Comparison of ENCODE assay signal across 13 cellular contexts in genomic region chr4:128358231-128358902, GRCh38.
DNase-seq lines count a peak whose midpoint lies in the region; ATAC-seq, FAIRE-seq and TF ChIP-seq lines count a peak whose summit lies in the region.
"Had no signal": no experiment of that assay in that cellular context is flagged by ENCODE, and none has a peak within 500 bp of the region (broad histone marks: within the 10 kb centered on the region; RNA-seq: fewer than 3 reads in every experiment).

No MANE protein-coding gene starts in this region.

- TF ChIP-seq POLR2A in A549 (IDR thresholded peaks at IDR 0.05; ENCODE audit: low read length) (no peak), esophagus squamous epithelium (IDR thresholded peaks at IDR 0.05) (no peak)

- peak in 1 of 2 experiments; percentile 45; a peak in 3 of 6 replicates for ATAC-seq in A549
- ATAC-seq in GM23338, result no peak
- ATAC-seq in naive thymus-derived CD4-positive, alpha-beta T cell, result no peak
- ATAC-seq: WTC11 had no signal

- CTCF ChIA-PET in A549 (lab: Yijun Ruan, JAX), result interaction anchor here (1.4 to 1.5 kb wide), 2 partner anchors 22 to 69 kb away, joined by 4 read pairs; no protein-coding TSS in a partner anchor
- CTCF ChIA-PET in naive thymus-derived CD4-positive, alpha-beta T cell (lab: Charles Lee), result no interaction called here

- H3K9me3 ChIP-seq in A549, result no peaks in the 10 kb centered on the region
- no peaks in the 10 kb centered on the region for H3K9me3 ChIP-seq in naive thymus-derived CD4-positive, alpha-beta T cell (ENCODE audit: control insufficient read depth in 2 of 3, low read length in 3 of 3)
- H3K9me3 ChIP-seq in esophagus squamous epithelium, result no peaks in the 10 kb centered on the region
- H3K9me3 ChIP-seq: BLaER1 had no signal

- H3K27me3 ChIP-seq in GM23338 (ENCODE audit: insufficient read depth) (no peaks in the 10 kb centered on the region), esophagus squamous epithelium (no peaks in the 10 kb centered on the region)
- H3K27me3 ChIP-seq in naive thymus-derived CD4-positive, alpha-beta T cell (ENCODE audit: control insufficient read depth in 2 of 2, insufficient read depth in 2 of 2, low read length in 2 of 2), result no peaks in the 10 kb centered on the region
- H3K27me3 ChIP-seq: BLaER1, dorsolateral prefrontal cortex had no signal

- H3K4me3 Mint-ChIP-seq in chondrocyte (ENCODE audit: unreplicated experiment), result no peak overlapping the region
- H3K4me3 Mint-ChIP-seq in GM23338, result no peak overlapping the region
- H3K4me3 Mint-ChIP-seq in naive thymus-derived CD4-positive, alpha-beta T cell, result no peak overlapping the region
- H3K4me3 Mint-ChIP-seq: activated T-helper 1 cell treated with anti-CD3 and anti-CD28 coated beads, Interleukin-12 subunit alpha, Interleukin-12 subunit beta, Interleukin-2, Interleukin-4 antibody, amounts not matched to agents 30 ng/mL and 10 ng/mL and 1 ng/mL, durations not matched to agents 14 hours and 24 hours and 36 hours; WTC11 had no signal

- H4K20me1 ChIP-seq in GM23338 (replicated peaks; ENCODE audit: insufficient read depth), result no peaks in the 10 kb centered on the region
- H4K20me1 ChIP-seq: BLaER1 had no signal

- no peak overlapping the region for H2AFZ ChIP-seq in GM23338

- 64% methylated on average over 7 of the region's 7 CpGs for WGBS in A549 (ENCODE audit: missing lambda C conversion rate)
- 67 to 73% methylated on average over 4 to 7 of the region's 7 CpGs for WGBS in esophagus squamous epithelium, 2 donors

- no peaks in the 10 kb centered on the region for H3F3A ChIP-seq in GM23338 (replicated peaks; ENCODE audit: low read depth)

- POLR2A ChIA-PET in A549 (lab: Yijun Ruan, JAX), result interaction anchor here (1.0 kb wide), 1 partner anchor 29 kb away, joined by 3 read pairs; no protein-coding TSS in a partner anchor
- POLR2A ChIA-PET in naive thymus-derived CD4-positive, alpha-beta T cell (lab: Charles Lee), result no interaction called here

- H3K4me1 ChIP-seq in A549 (peaks cover 58% of the 10 kb centered on the region), GM23338 (ENCODE audit: insufficient read depth) (peaks cover 19% of the 10 kb centered on the region), esophagus squamous epithelium (peaks cover 4 to 21% (median 9%) of the 10 kb centered on the region in 3 donors)
- H3K4me1 ChIP-seq in naive thymus-derived CD4-positive, alpha-beta T cell (ENCODE audit: control insufficient read depth in 2 of 2, insufficient read depth in 2 of 2, low read length in 2 of 2), result no peaks in the 10 kb centered on the region
- H3K4me1 ChIP-seq: BLaER1 had no signal

- H3K27ac Mint-ChIP-seq in chondrocyte (ENCODE audit: unreplicated experiment) (peak overlapping the region; percentile 86), GM23338 (no peak overlapping the region)
- no peak overlapping the region for H3K27ac Mint-ChIP-seq in naive thymus-derived CD4-positive, alpha-beta T cell
- H3K27ac Mint-ChIP-seq: activated T-helper 1 cell treated with anti-CD3 and anti-CD28 coated beads, Interleukin-12 subunit alpha, Interleukin-12 subunit beta, Interleukin-2, Interleukin-4 antibody, amounts not matched to agents 30 ng/mL and 10 ng/mL and 1 ng/mL, durations not matched to agents 14 hours and 24 hours and 36 hours; WTC11 had no signal

- FAIRE-seq in A549 (lab: Jason Lieb, UNC), result no peak
- FAIRE-seq: GM19239 had no signal

- H3K4me2 ChIP-seq in A549, result peak overlapping the region; percentile 43
- no peak overlapping the region for H3K4me2 ChIP-seq in GM23338
- H3K4me2 ChIP-seq: BLaER1 had no signal

- H3K4me1 Mint-ChIP-seq in chondrocyte (ENCODE audit: low read depth) (peaks cover 53% of the 10 kb centered on the region), GM23338 (peaks cover 16% of the 10 kb centered on the region)
- H3K4me1 Mint-ChIP-seq in naive thymus-derived CD4-positive, alpha-beta T cell, result peaks cover 0 to 3% (median 0%) of the 10 kb centered on the region in 7 donors

- TF ChIP-seq CTCF in A549 (IDR thresholded peaks at IDR 0.05) (no peak), chondrocyte (IDR thresholded peaks at IDR 0.05) (no peak), GM23338 (conservative IDR thresholded peaks at IDR 0.05; ENCODE audit: low read depth in 2 of 2) (no peak), esophagus squamous epithelium (IDR thresholded peaks at IDR 0.05) (no peak)

- peak overlapping the region; percentile 85 to 97 for H3K27ac ChIP-seq in A549
- no peak overlapping the region for H3K27ac ChIP-seq in GM23338 (ENCODE audit: low read depth)
- H3K27ac ChIP-seq in naive thymus-derived CD4-positive, alpha-beta T cell (ENCODE audit: low read depth, low read length), result no peak overlapping the region
- no peak overlapping the region for H3K27ac ChIP-seq in esophagus squamous epithelium
- H3K27ac ChIP-seq: BLaER1, dorsolateral prefrontal cortex had no signal

- H3K27me3 Mint-ChIP-seq in chondrocyte (ENCODE audit: low read depth), result no peaks in the 10 kb centered on the region
- no peaks in the 10 kb centered on the region for H3K27me3 Mint-ChIP-seq in GM23338 (ENCODE audit: insufficient read depth, low read depth, poor library complexity)
- H3K27me3 Mint-ChIP-seq in naive thymus-derived CD4-positive, alpha-beta T cell, result no peaks in the 10 kb centered on the region

- H3K9me2 ChIP-seq in GM23338 (ENCODE audit: insufficient read depth), result no peaks in the 10 kb centered on the region

- H3K36me3 ChIP-seq in GM23338 (ENCODE audit: insufficient read depth) (no peaks in the 10 kb centered on the region; the same call in none of the 2 replicates), esophagus squamous epithelium (no peaks in the 10 kb centered on the region)
- H3K36me3 ChIP-seq in naive thymus-derived CD4-positive, alpha-beta T cell (ENCODE audit: control insufficient read depth in 2 of 3, insufficient read depth in 3 of 3, low read length in 3 of 3), result no peaks in the 10 kb centered on the region
- H3K36me3 ChIP-seq: BLaER1 had no signal

- H3K4me3 ChIP-seq in A549 (no peak overlapping the region), GM23338 (no peak overlapping the region), esophagus squamous epithelium (no peak overlapping the region)
- H3K4me3 ChIP-seq in naive thymus-derived CD4-positive, alpha-beta T cell (ENCODE audit: low read length), result no peak overlapping the region
- H3K4me3 ChIP-seq: BLaER1, dorsolateral prefrontal cortex had no signal

- intact Hi-C loops in naive thymus-derived CD4-positive, alpha-beta T cell (cut with micrococcal nuclease), result no loop called here
- intact Hi-C loops in esophagus squamous epithelium (cut with DNase I), result no loop called here

- no peak for TF ChIP-seq RAD21 in A549 (conservative IDR thresholded peaks at IDR 0.05 in 1 of 2, IDR thresholded peaks at IDR 0.05 in 1 of 2)

- no peaks in the 10 kb centered on the region for H3K79me2 ChIP-seq in GM23338 (replicated peaks; ENCODE audit: insufficient read depth)

- no peaks in the 10 kb centered on the region for H3K36me3 Mint-ChIP-seq in chondrocyte (ENCODE audit: low read depth)
- no peaks in the 10 kb centered on the region; the same call in 2 of the 3 replicates for H3K36me3 Mint-ChIP-seq in GM23338 (ENCODE audit: low read depth)
- peaks cover 2 to 11% (median 5%) of the 10 kb centered on the region in 5 donors for H3K36me3 Mint-ChIP-seq in naive thymus-derived CD4-positive, alpha-beta T cell

- peak in 1 of 2 experiments; percentile 49 for DNase-seq in A549 (ENCODE audit: low read depth in 1 of 2, low spot score in 1 of 2)
- DNase-seq in HUDEP-2 (lab: John Stamatoyannopoulos, UW; ENCODE audit: unreplicated experiment in 76 of 76), result peak in 48 of 76 experiments; percentile 3 to 80 (median 34)
- no peak for DNase-seq in chondrocyte (ENCODE audit: low spot score)
- DNase-seq in kidney tubule cell (ENCODE audit: low spot score), result peak; percentile 77
- DNase-seq in GM23338 (ENCODE audit: low spot score), result no peak
- DNase-seq in naive thymus-derived CD4-positive, alpha-beta T cell, result no peak
- DNase-seq in esophagus squamous epithelium (lab: John Stamatoyannopoulos, UW), result no peak
- no peak for DNase-seq in NCI-H82 treated with DMSO at 0.1 percent for 48 hours (lab: John Stamatoyannopoulos, UW; ENCODE audit: unreplicated experiment)
- DNase-seq: dorsolateral prefrontal cortex had no signal

- peak in 1 of 2 experiments; percentile 13; a peak in 1 of 5 replicates for TF ChIP-seq EP300 in A549 (IDR thresholded peaks at IDR 0.05)

- H3K9me3 Mint-ChIP-seq in chondrocyte (ENCODE audit: low read depth) (no peaks in the 10 kb centered on the region), GM23338 (no peaks in the 10 kb centered on the region)
- H3K9me3 Mint-ChIP-seq in naive thymus-derived CD4-positive, alpha-beta T cell, result peaks cover 0 to 6% (median 0%) of the 10 kb centered on the region in 11 donors
- H3K9me3 Mint-ChIP-seq: activated T-helper 1 cell treated with anti-CD3 and anti-CD28 coated beads, Interleukin-12 subunit alpha, Interleukin-12 subunit beta, Interleukin-2, Interleukin-4 antibody, amounts not matched to agents 30 ng/mL and 10 ng/mL and 1 ng/mL, durations not matched to agents 14 hours and 24 hours and 36 hours had no signal

TF ChIP-seq in A549, 52 proteins besides CTCF, POLR2A, EP300 and RAD21 (continues in another document):
- TF ChIP-seq E2F6 (IDR thresholded peaks at IDR 0.05; ENCODE audit: borderline replicate concordance, low read depth) (no peak), SMC3 (IDR thresholded peaks at IDR 0.05) (no peak), TP53 (CRISPR knock-in tag; IDR thresholded peaks at IDR 0.05) (no peak), JUN (IDR thresholded peaks at IDR 0.05) (peak in 1 of 2 experiments; percentile 42; a peak in 1 of 5 replicates), SREBF2 (IDR thresholded peaks at IDR 0.05) (no peak), JUNB (IDR thresholded peaks at IDR 0.05) (0 out of 2 replicates have a peak, but pooled peaks have one; percentile 5)

TF ChIP-seq in GM23338, 12 proteins besides CTCF, POLR2A, EP300 and RAD21 (continues in another document):
- TF ChIP-seq ZNF331 (CRISPR knock-in tag; IDR thresholded peaks at IDR 0.05; ENCODE audit: low read depth), result no peak

Comparison
In these comparisons a context has a peak if more than half of its experiments do, and no peak if none do; other contexts are left out.
1. DNase-seq: peak in HUDEP-2 (48 of 76) and kidney tubule cell (single experiment); none in chondrocyte (single experiment), GM23338 (single experiment), naive thymus-derived CD4-positive, alpha-beta T cell (0 of 9), esophagus squamous epithelium (single experiment) and NCI-H82 treated with DMSO at 0.1 percent for 48 hours (single experiment).
2. H3K27ac ChIP-seq: peak in A549 (2 of 2); none in GM23338 (single experiment), naive thymus-derived CD4-positive, alpha-beta T cell (single experiment) and esophagus squamous epithelium (0 of 4).